11 cellular contexts compared by ENCODE assay signal in genomic region chr17:27839571-27840405, GRCh38. TPM values are rescaled to one million over a fixed set of nuclear protein-coding genes. Genes with fewer than 3 reads are reported as not detected.
DNase-seq lines count a peak whose midpoint lies in the region; ATAC-seq, FAIRE-seq and TF ChIP-seq lines count a peak whose summit lies in the region.
"Not testable (repeated sequence)": the region's sequence is repeated elsewhere in the genome, so short reads cannot be mapped to it uniquely, and the experiment has no call there.
"Had no signal": no experiment of that assay in that cellular context is flagged by ENCODE, and none has a peak within 500 bp of the region (broad histone marks: within the 10 kb centered on the region; RNA-seq: fewer than 3 reads in every experiment).

No MANE protein-coding gene starts in this region.

- not testable (repeated sequence) for H3K9ac ChIP-seq in HepG2 (ENCODE audit: insufficient read depth, low read depth, low read length)

- POLR2A ChIA-PET in activated CD4-positive, alpha-beta T cell treated with anti-CD3 and anti-CD28 coated beads for 36 hours (lab: Charles Lee); MCF 10A (lab: Yijun Ruan, JAX); HepG2 (lab: Yijun Ruan, JAX): not testable (repeated sequence)

- DNase-seq in DMS79 (lab: John Stamatoyannopoulos, UW) (peak; percentile 1), MCF 10A (ENCODE audit: unreplicated experiment) (peak; percentile 27), pancreas (peak in 3 of 6 donors; percentile 37 to 76 (median 55))
- DNase-seq in HTR-8/SVneo (ENCODE audit: insufficient read length, low spot score); activated CD4-positive, alpha-beta T cell treated with anti-CD3 and anti-CD28 coated beads for 36 hours; Right ventricle myocardium superior; HepG2 (ENCODE audit: low spot score); upper lobe of right lung: not testable (repeated sequence)

- in situ Hi-C loops in HepG2 (cut with HindIII; ENCODE audit: extremely low pct_ligation_motif_present, low pct_unique_long_range_greater_than_20kb) = not testable (repeated sequence)

- peak; percentile 89 for FAIRE-seq in HTR-8/SVneo (lab: Jason Lieb, UNC)
- FAIRE-seq in HepG2 (lab: Jason Lieb, UNC) = peak; percentile 47
- not testable (repeated sequence) for FAIRE-seq in pancreas (lab: Jason Lieb, UNC)

- H3K4me1 ChIP-seq in HepG2 (ENCODE audit: insufficient read depth, low read length); pancreas; upper lobe of right lung: not testable (repeated sequence)

- H3K36me3 ChIP-seq in HepG2 (replicated peaks in 1 of 2; ENCODE audit: control insufficient read depth in 1 of 2, insufficient read depth in 2 of 2, low read length in 2 of 2); pancreas; upper lobe of right lung: not testable (repeated sequence)

- peak; percentile 70 for ATAC-seq in activated CD4-positive, alpha-beta T cell treated with anti-CD3 and anti-CD28 coated beads for 36 hours
- ATAC-seq in Right ventricle myocardium superior (ENCODE audit: poor library complexity) (peak; percentile 91), pancreas (peak; percentile 87 to 94 (median 92)), upper lobe of right lung (peak; percentile 89)
- not testable (repeated sequence) for ATAC-seq in HepG2

- H3K9me3 Mint-ChIP-seq in activated CD4-positive, alpha-beta T cell treated with anti-CD3 and anti-CD28 coated beads for 36 hours (ENCODE audit: low read depth); MCF 10A (ENCODE audit: unreplicated experiment): not testable (repeated sequence)

- TF ChIP-seq CTCF in MCF 10A (IDR thresholded peaks at IDR 0.05; ENCODE audit: unreplicated experiment); HepG2 (CRISPR knock-in tag; IDR thresholded peaks at IDR 0.05); pancreas (IDR thresholded peaks at IDR 0.05); upper lobe of right lung (IDR thresholded peaks at IDR 0.05): not testable (repeated sequence)

- WGBS in HepG2 (ENCODE audit: low lambda C conversion rate) = 0% methylated on average over 1 of the region's 4 CpGs
- 5 to 13% methylated on average over 1 of the region's 4 CpGs for WGBS in pancreas, 2 donors

- not testable (repeated sequence) for TF ChIP-seq RAD21 in HepG2 (CRISPR knock-in tag; IDR thresholded peaks at IDR 0.05)

- not testable (repeated sequence) for H3K27me3 ChIP-seq in HepG2 (ENCODE audit: control insufficient read depth in 1 of 2, insufficient read depth in 2 of 2, low read length in 2 of 2); pancreas; upper lobe of right lung

- H3K27ac Mint-ChIP-seq in activated CD4-positive, alpha-beta T cell treated with anti-CD3 and anti-CD28 coated beads for 36 hours; MCF 10A (ENCODE audit: low read depth, unreplicated experiment): not testable (repeated sequence)

- H2AFZ ChIP-seq in HepG2 (ENCODE audit: low read length) = not testable (repeated sequence)

- not testable (repeated sequence) for H3K4me3 Mint-ChIP-seq in activated CD4-positive, alpha-beta T cell treated with anti-CD3 and anti-CD28 coated beads for 36 hours; MCF 10A (ENCODE audit: unreplicated experiment)

- H3K27ac ChIP-seq in HepG2 (ENCODE audit: extremely low read length, insufficient read depth, low read length); upper lobe of right lung: not testable (repeated sequence)
- peak overlapping the region in 1 of 4 donors; percentile 28 for H3K27ac ChIP-seq in pancreas

- not testable (repeated sequence) for H3K4me1 Mint-ChIP-seq in activated CD4-positive, alpha-beta T cell treated with anti-CD3 and anti-CD28 coated beads for 36 hours; MCF 10A (ENCODE audit: insufficient read depth, unreplicated experiment)

- H3K4me2 ChIP-seq in HepG2 (ENCODE audit: low read depth, low read length) = not testable (repeated sequence)

- not testable (repeated sequence) for TF ChIP-seq EP300 in HepG2 (IDR thresholded peaks at IDR 0.05; ENCODE audit: low read depth in 2 of 2, low read length in 2 of 2); HepG2 (CRISPR knock-in tag; IDR thresholded peaks at IDR 0.05; ENCODE audit: borderline replicate concordance)

- H4K20me1 ChIP-seq in HepG2 (ENCODE audit: insufficient read depth, low read length) = not testable (repeated sequence)

- not testable (repeated sequence) for H3K9me3 ChIP-seq in HepG2 (ENCODE audit: low read length); pancreas; upper lobe of right lung

- H3K4me3 ChIP-seq in HepG2 (replicated peaks in 1 of 3; ENCODE audit: insufficient read depth in 1 of 3, low read depth in 2 of 3, low read length in 3 of 3); pancreas; upper lobe of right lung: not testable (repeated sequence)

- not testable (repeated sequence) for TF ChIP-seq POLR2A in HepG2 (IDR thresholded peaks at IDR 0.05; ENCODE audit: insufficient read depth in 1 of 2, low read depth in 2 of 2, low read length in 2 of 2)

- H3K79me2 ChIP-seq in HepG2 (ENCODE audit: insufficient read depth, low read length) = not testable (repeated sequence)

- H3K36me3 Mint-ChIP-seq in activated CD4-positive, alpha-beta T cell treated with anti-CD3 and anti-CD28 coated beads for 36 hours (ENCODE audit: low read depth); MCF 10A (ENCODE audit: insufficient read depth, unreplicated experiment): not testable (repeated sequence)

- BruUV-seq in MCF 10A (replicated peaks; lab: Mats Ljungman, UMichigan); HepG2 (replicated peaks; lab: Mats Ljungman, UMichigan): not testable (repeated sequence)

- H3K27me3 Mint-ChIP-seq in activated CD4-positive, alpha-beta T cell treated with anti-CD3 and anti-CD28 coated beads for 36 hours; MCF 10A (ENCODE audit: insufficient read depth, unreplicated experiment): not testable (repeated sequence)

- intact Hi-C loops in activated CD4-positive, alpha-beta T cell treated with anti-CD3 and anti-CD28 coated beads for 36 hours (cut with DNase I, micrococcal nuclease); MCF 10A (cut with micrococcal nuclease); Right ventricle myocardium superior (cut with DNase I); HepG2 (cut with micrococcal nuclease; ENCODE audit: unreplicated experiment); pancreas (cut with DNase I); upper lobe of right lung (cut with DNase I): not testable (repeated sequence)

- CTCF ChIA-PET in activated CD4-positive, alpha-beta T cell treated with anti-CD3 and anti-CD28 coated beads for 36 hours (lab: Charles Lee); MCF 10A (lab: Yijun Ruan, JAX); HepG2 (lab: Yijun Ruan, JAX; ENCODE audit: low intra/inter-chr PET ratio, low total read pairs): not testable (repeated sequence)

RNA-seq across cellular contexts. Expression of gene NOS2, which starts 39.5 kb away (rescaled TPM):
- total RNA-seq in activated CD4-positive, alpha-beta T cell treated with anti-CD3 and anti-CD28 coated beads for 36 hours = under 1 TPM; 0.07 to 0.09 TPM
- total RNA-seq in MCF 10A (2022) (not detected in 2 replicates), Right ventricle myocardium superior (0.19 TPM), HepG2 (2016; rRNA removed; fragmentation: Illumina TruSeq; extraction: Trizol) (0.02 TPM in 1 of 2 replicates, not detected in the other), pancreas (under 1 TPM in 5 of 6 donors, not detected in 1; 0.03 to 0.43 (median 0.06) TPM), upper lobe of right lung (0.55 TPM)
- total RNA-seq in HepG2 (2016; cell fraction: cytosol; rRNA removed; fragmentation: Illumina TruSeq; extraction: Trizol; ENCODE audit: low read depth) = not detected in 2 replicates
- not detected in 2 replicates for total RNA-seq in HepG2 (2016; cell fraction: insoluble cytoplasmic fraction; rRNA removed; fragmentation: Illumina TruSeq; extraction: Trizol)
- total RNA-seq in HepG2 (2016; cell fraction: membrane; rRNA removed; fragmentation: Illumina TruSeq; extraction: Trizol) = not detected in 2 replicates
- total RNA-seq in HepG2 (2016; cell fraction: nucleus; rRNA removed; fragmentation: Illumina TruSeq; extraction: Trizol) = not detected in 2 replicates
- polyA plus RNA-seq in HepG2 (2011; rRNA removed) (0.03 TPM in 1 of 2 replicates, not detected in the other), pancreas (under 1 TPM; 0.08 to 0.38 TPM)
- polyA plus RNA-seq in HepG2 (2011; cell fraction: cytosol; rRNA removed) = not detected in 2 replicates
- not detected in 2 replicates for polyA plus RNA-seq in HepG2 (2011; cell fraction: nucleus; rRNA removed)
- polyA plus RNA-seq in HepG2 (2012) = not detected in 2 replicates
- not detected in 2 replicates for polyA plus RNA-seq in HepG2 (2016; cell fraction: cytosol; fragmentation: Illumina TruSeq; extraction: Trizol; ENCODE audit: low read depth)
- polyA plus RNA-seq in HepG2 (2016; cell fraction: insoluble cytoplasmic fraction; fragmentation: Illumina TruSeq; extraction: Trizol; ENCODE audit: low read depth) = not detected in 2 replicates
- not detected in 2 replicates for polyA plus RNA-seq in HepG2 (2016; cell fraction: membrane; fragmentation: Illumina TruSeq; extraction: Trizol; ENCODE audit: low read depth)
- polyA plus RNA-seq in HepG2 (2016; cell fraction: nucleus; fragmentation: Illumina TruSeq; extraction: Trizol; ENCODE audit: insufficient read depth, low read depth) = not detected in 2 replicates
- polyA minus RNA-seq in HepG2 (2011; rRNA and poly(A)+ RNA removed; ENCODE audit: low replicate concordance) = not detected in 2 replicates
- not detected in 2 replicates for polyA minus RNA-seq in HepG2 (2011; cell fraction: cytosol; rRNA and poly(A)+ RNA removed)
- polyA minus RNA-seq in HepG2 (2011; cell fraction: nucleus; rRNA and poly(A)+ RNA removed) = not detected in 2 replicates
- total RNA-seq: HT-29, LHCN-M2, PC-3 had no signal

RNA-seq across cellular contexts. Expression of gene LYRM9, which starts 53.4 kb away (rescaled TPM):
- 1 to 10 TPM; 5.9 to 6.3 TPM for total RNA-seq in activated CD4-positive, alpha-beta T cell treated with anti-CD3 and anti-CD28 coated beads for 36 hours
- total RNA-seq in MCF 10A (2022) = 6.4 and 7.4 TPM in 2 replicates
- 9.4 TPM for total RNA-seq in Right ventricle myocardium superior
- 0.18 and 0.24 TPM in 2 replicates for total RNA-seq in HepG2 (2016; rRNA removed; fragmentation: Illumina TruSeq; extraction: Trizol)
- total RNA-seq in HepG2 (2016; cell fraction: cytosol; rRNA removed; fragmentation: Illumina TruSeq; extraction: Trizol; ENCODE audit: low read depth) = 0.10 and 0.18 TPM in 2 replicates
- total RNA-seq in HepG2 (2016; cell fraction: insoluble cytoplasmic fraction; rRNA removed; fragmentation: Illumina TruSeq; extraction: Trizol) = 0.34 and 0.67 TPM in 2 replicates
- 0.52 and 0.56 TPM in 2 replicates for total RNA-seq in HepG2 (2016; cell fraction: membrane; rRNA removed; fragmentation: Illumina TruSeq; extraction: Trizol)
- total RNA-seq in HepG2 (2016; cell fraction: nucleus; rRNA removed; fragmentation: Illumina TruSeq; extraction: Trizol) = 0.12 TPM in 1 of 2 replicates, not detected in the other
- polyA plus RNA-seq in HepG2 (2011; rRNA removed) = 0.34 and 0.66 TPM in 2 replicates
- 0.28 and 0.30 TPM in 2 replicates for polyA plus RNA-seq in HepG2 (2011; cell fraction: cytosol; rRNA removed)
- polyA plus RNA-seq in HepG2 (2011; cell fraction: nucleus; rRNA removed) = 0.35 and 0.90 TPM in 2 replicates
- 0.21 and 0.97 TPM in 2 replicates for polyA plus RNA-seq in HepG2 (2012)
- polyA plus RNA-seq in HepG2 (2016; cell fraction: cytosol; fragmentation: Illumina TruSeq; extraction: Trizol; ENCODE audit: low read depth) = 0.49 and 0.63 TPM in 2 replicates
- polyA plus RNA-seq in HepG2 (2016; cell fraction: insoluble cytoplasmic fraction; fragmentation: Illumina TruSeq; extraction: Trizol; ENCODE audit: low read depth) = 0.24 and 0.33 TPM in 2 replicates
- 0.56 and 0.57 TPM in 2 replicates for polyA plus RNA-seq in HepG2 (2016; cell fraction: membrane; fragmentation: Illumina TruSeq; extraction: Trizol; ENCODE audit: low read depth)
- 0.60 and 0.86 TPM in 2 replicates for polyA plus RNA-seq in HepG2 (2016; cell fraction: nucleus; fragmentation: Illumina TruSeq; extraction: Trizol; ENCODE audit: insufficient read depth, low read depth)
- polyA minus RNA-seq in HepG2 (2011; rRNA and poly(A)+ RNA removed; ENCODE audit: low replicate concordance) = 0.33 and 0.50 TPM in 2 replicates
- not detected in 2 replicates for polyA minus RNA-seq in HepG2 (2011; cell fraction: cytosol; rRNA and poly(A)+ RNA removed)
- 0.50 and 1.0 TPM in 2 replicates for polyA minus RNA-seq in HepG2 (2011; cell fraction: nucleus; rRNA and poly(A)+ RNA removed)
- total RNA-seq in pancreas = 10 to 100 TPM in 2 of 6 donors, 1 to 10 TPM in 4; 4.8 to 11.1 (median 8.4) TPM
- 10 to 100 TPM; 15.3 to 17.7 TPM for polyA plus RNA-seq in pancreas
- 9.0 TPM for total RNA-seq in upper lobe of right lung
